Comparison of ENCODE assay signal across 1 cellular context in the genomic region with DNA sequence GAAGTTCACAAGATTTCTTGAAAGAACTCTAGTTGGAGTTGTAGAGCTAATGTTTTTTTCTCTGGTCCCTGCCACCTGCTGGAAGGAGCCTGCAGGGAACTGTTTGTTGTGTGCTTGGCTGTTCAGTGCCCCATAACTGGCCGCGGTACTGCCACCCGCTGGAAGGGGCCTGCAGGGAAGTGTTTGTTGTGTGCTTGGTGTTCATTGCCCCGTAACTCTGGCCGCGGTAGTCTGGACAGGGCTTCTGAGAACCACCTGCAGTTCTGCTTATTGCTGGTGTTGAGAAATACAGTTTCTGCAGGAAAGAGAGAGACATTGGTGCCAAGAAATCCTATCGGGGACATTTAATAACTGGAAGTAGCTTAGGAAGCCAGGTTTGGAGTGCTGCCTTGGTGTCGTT.
A peak's percentile ranks its signal among the peaks of the same experiment; 100 is the strongest.
TF ChIP-seq lines count a peak whose summit lies in the region.

No MANE protein-coding gene starts in this region.

TF ChIP-seq in HepG2, 621 proteins besides CTCF, POLR2A, EP300 and RAD21 (continued from another document and continues in another):
- TF ChIP-seq, protein P1, sequence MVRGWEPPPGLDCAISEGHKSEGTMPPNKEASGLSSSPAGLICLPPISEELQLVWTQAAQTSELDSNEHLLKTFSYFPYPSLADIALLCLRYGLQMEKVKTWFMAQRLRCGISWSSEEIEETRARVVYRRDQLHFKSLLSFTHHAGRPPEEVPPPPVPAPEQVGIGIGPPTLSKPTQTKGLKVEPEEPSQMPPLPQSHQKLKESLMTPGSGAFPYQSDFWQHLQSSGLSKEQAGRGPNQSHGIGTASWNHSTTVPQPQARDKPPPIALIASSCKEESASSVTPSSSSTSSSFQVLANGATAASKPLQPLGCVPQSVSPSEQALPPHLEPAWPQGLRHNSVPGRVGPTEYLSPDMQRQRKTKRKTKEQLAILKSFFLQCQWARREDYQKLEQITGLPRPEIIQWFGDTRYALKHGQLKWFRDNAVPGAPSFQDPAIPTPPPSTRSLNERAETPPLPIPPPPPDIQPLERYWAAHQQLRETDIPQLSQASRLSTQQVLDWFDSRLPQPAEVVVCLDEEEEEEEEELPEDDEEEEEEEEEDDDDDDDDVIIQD (CRISPR knock-in tag; IDR thresholded peaks at IDR 0.05; ENCODE audit: low read depth), result 0 out of 2 replicates have a peak, but pooled peaks have one; percentile 52
- TF ChIP-seq ZNF772 (CRISPR knock-in tag; IDR thresholded peaks at IDR 0.05) (0 out of 2 replicates have a peak, but pooled peaks have one; percentile 21), HOXA3 (CRISPR knock-in tag; IDR thresholded peaks at IDR 0.05) (no peak; the same call in 1 of the 2 replicates), FOXJ3 (CRISPR knock-in tag; IDR thresholded peaks at IDR 0.05; ENCODE audit: borderline replicate concordance) (peak; percentile 61; the same call in 1 of the 2 replicates), ATAD3A (CRISPR knock-in tag; IDR thresholded peaks at IDR 0.05) (no peak), ZBTB20 (CRISPR knock-in tag; IDR thresholded peaks at IDR 0.05; ENCODE audit: borderline replicate concordance, low read depth) (peak; percentile 67; the same call in 1 of the 2 replicates), CBX2 (IDR thresholded peaks at IDR 0.05; ENCODE audit: low read depth, low read length) (no peak), CBX2 (CRISPR knock-in tag; IDR thresholded peaks at IDR 0.05; ENCODE audit: low read depth) (no peak), KDM2A (CRISPR knock-in tag; IDR thresholded peaks at IDR 0.05; ENCODE audit: borderline replicate concordance, low read depth) (peak; percentile 56; the same call in 1 of the 2 replicates), GZF1 (CRISPR knock-in tag; IDR thresholded peaks at IDR 0.05) (0 out of 2 replicates have a peak, but pooled peaks have one; percentile 37), ONECUT2 (CRISPR knock-in tag; IDR thresholded peaks at IDR 0.05) (no peak), NFIB (CRISPR knock-in tag; IDR thresholded peaks at IDR 0.05; ENCODE audit: borderline replicate concordance) (no peak), CBX5 (CRISPR knock-in tag; IDR thresholded peaks at IDR 0.05; ENCODE audit: borderline replicate concordance) (no peak), ZMYM4 (CRISPR knock-in tag; IDR thresholded peaks at IDR 0.05) (peak; percentile 54; the same call in 1 of the 2 replicates), ZSCAN20 (CRISPR knock-in tag; IDR thresholded peaks at IDR 0.05; ENCODE audit: borderline replicate concordance) (no peak), HNRNPUL1 (IDR thresholded peaks at IDR 0.05; ENCODE audit: low read depth, low read length) (no peak), YY1 (IDR thresholded peaks at IDR 0.05; ENCODE audit: insufficient read depth, insufficient replicate concordance, low read depth, low read length) (peak; percentile 35), SATB2 (CRISPR knock-in tag; IDR thresholded peaks at IDR 0.05) (no peak), ZNF619 (CRISPR knock-in tag; IDR thresholded peaks at IDR 0.05) (no peak), ETV5 (CRISPR knock-in tag; IDR thresholded peaks at IDR 0.05; ENCODE audit: borderline replicate concordance) (0 out of 2 replicates have a peak, but pooled peaks have one; percentile 19), TGIF2 (CRISPR knock-in tag; IDR thresholded peaks at IDR 0.05) (no peak), SOX5 (CRISPR knock-in tag; IDR thresholded peaks at IDR 0.05; ENCODE audit: borderline replicate concordance) (0 out of 2 replicates have a peak, but pooled peaks have one; percentile 27), JARID2 (CRISPR knock-in tag; IDR thresholded peaks at IDR 0.05; ENCODE audit: insufficient replicate concordance) (no peak), YEATS2 (CRISPR knock-in tag; IDR thresholded peaks at IDR 0.05; ENCODE audit: borderline replicate concordance) (peak; percentile 25; the same call in 1 of the 2 replicates), ZNF501 (CRISPR knock-in tag; IDR thresholded peaks at IDR 0.05) (peak; percentile 71; the same call in 1 of the 2 replicates), TRIM24 (CRISPR knock-in tag; IDR thresholded peaks at IDR 0.05) (no peak), ZNF263 (CRISPR knock-in tag; IDR thresholded peaks at IDR 0.05) (0 out of 2 replicates have a peak, but pooled peaks have one; percentile 7)
- TF ChIP-seq, protein P2, sequence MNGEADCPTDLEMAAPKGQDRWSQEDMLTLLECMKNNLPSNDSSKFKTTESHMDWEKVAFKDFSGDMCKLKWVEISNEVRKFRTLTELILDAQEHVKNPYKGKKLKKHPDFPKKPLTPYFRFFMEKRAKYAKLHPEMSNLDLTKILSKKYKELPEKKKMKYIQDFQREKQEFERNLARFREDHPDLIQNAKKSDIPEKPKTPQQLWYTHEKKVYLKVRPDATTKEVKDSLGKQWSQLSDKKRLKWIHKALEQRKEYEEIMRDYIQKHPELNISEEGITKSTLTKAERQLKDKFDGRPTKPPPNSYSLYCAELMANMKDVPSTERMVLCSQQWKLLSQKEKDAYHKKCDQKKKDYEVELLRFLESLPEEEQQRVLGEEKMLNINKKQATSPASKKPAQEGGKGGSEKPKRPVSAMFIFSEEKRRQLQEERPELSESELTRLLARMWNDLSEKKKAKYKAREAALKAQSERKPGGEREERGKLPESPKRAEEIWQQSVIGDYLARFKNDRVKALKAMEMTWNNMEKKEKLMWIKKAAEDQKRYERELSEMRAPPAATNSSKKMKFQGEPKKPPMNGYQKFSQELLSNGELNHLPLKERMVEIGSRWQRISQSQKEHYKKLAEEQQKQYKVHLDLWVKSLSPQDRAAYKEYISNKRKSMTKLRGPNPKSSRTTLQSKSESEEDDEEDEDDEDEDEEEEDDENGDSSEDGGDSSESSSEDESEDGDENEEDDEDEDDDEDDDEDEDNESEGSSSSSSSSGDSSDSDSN (CRISPR knock-in tag; IDR thresholded peaks at IDR 0.05), result peak; percentile 49; the same call in 1 of the 2 replicates
- TF ChIP-seq, protein P3, sequence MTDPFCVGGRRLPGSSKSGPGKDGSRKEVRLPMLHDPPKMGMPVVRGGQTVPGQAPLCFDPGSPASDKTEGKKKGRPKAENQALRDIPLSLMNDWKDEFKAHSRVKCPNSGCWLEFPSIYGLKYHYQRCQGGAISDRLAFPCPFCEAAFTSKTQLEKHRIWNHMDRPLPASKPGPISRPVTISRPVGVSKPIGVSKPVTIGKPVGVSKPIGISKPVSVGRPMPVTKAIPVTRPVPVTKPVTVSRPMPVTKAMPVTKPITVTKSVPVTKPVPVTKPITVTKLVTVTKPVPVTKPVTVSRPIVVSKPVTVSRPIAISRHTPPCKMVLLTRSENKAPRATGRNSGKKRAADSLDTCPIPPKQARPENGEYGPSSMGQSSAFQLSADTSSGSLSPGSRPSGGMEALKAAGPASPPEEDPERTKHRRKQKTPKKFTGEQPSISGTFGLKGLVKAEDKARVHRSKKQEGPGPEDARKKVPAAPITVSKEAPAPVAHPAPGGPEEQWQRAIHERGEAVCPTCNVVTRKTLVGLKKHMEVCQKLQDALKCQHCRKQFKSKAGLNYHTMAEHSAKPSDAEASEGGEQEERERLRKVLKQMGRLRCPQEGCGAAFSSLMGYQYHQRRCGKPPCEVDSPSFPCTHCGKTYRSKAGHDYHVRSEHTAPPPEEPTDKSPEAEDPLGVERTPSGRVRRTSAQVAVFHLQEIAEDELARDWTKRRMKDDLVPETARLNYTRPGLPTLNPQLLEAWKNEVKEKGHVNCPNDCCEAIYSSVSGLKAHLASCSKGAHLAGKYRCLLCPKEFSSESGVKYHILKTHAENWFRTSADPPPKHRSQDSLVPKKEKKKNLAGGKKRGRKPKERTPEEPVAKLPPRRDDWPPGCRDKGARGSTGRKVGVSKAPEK (CRISPR knock-in tag; IDR thresholded peaks at IDR 0.05; ENCODE audit: borderline replicate concordance), result peak; percentile 86; the same call in 1 of the 2 replicates
- TF ChIP-seq, protein P4, sequence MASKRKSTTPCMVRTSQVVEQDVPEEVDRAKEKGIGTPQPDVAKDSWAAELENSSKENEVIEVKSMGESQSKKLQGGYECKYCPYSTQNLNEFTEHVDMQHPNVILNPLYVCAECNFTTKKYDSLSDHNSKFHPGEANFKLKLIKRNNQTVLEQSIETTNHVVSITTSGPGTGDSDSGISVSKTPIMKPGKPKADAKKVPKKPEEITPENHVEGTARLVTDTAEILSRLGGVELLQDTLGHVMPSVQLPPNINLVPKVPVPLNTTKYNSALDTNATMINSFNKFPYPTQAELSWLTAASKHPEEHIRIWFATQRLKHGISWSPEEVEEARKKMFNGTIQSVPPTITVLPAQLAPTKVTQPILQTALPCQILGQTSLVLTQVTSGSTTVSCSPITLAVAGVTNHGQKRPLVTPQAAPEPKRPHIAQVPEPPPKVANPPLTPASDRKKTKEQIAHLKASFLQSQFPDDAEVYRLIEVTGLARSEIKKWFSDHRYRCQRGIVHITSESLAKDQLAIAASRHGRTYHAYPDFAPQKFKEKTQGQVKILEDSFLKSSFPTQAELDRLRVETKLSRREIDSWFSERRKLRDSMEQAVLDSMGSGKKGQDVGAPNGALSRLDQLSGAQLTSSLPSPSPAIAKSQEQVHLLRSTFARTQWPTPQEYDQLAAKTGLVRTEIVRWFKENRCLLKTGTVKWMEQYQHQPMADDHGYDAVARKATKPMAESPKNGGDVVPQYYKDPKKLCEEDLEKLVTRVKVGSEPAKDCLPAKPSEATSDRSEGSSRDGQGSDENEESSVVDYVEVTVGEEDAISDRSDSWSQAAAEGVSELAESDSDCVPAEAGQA (IDR thresholded peaks at IDR 0.05; ENCODE audit: low read depth), result no peak
- TF ChIP-seq, protein P4 (CRISPR knock-in tag; IDR thresholded peaks at IDR 0.05; ENCODE audit: borderline replicate concordance), result no peak
- TF ChIP-seq, protein P5, sequence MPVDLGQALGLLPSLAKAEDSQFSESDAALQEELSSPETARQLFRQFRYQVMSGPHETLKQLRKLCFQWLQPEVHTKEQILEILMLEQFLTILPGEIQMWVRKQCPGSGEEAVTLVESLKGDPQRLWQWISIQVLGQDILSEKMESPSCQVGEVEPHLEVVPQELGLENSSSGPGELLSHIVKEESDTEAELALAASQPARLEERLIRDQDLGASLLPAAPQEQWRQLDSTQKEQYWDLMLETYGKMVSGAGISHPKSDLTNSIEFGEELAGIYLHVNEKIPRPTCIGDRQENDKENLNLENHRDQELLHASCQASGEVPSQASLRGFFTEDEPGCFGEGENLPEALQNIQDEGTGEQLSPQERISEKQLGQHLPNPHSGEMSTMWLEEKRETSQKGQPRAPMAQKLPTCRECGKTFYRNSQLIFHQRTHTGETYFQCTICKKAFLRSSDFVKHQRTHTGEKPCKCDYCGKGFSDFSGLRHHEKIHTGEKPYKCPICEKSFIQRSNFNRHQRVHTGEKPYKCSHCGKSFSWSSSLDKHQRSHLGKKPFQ (CRISPR knock-in tag; IDR thresholded peaks at IDR 0.05; ENCODE audit: insufficient replicate concordance), result no peak
- TF ChIP-seq, protein P6, sequence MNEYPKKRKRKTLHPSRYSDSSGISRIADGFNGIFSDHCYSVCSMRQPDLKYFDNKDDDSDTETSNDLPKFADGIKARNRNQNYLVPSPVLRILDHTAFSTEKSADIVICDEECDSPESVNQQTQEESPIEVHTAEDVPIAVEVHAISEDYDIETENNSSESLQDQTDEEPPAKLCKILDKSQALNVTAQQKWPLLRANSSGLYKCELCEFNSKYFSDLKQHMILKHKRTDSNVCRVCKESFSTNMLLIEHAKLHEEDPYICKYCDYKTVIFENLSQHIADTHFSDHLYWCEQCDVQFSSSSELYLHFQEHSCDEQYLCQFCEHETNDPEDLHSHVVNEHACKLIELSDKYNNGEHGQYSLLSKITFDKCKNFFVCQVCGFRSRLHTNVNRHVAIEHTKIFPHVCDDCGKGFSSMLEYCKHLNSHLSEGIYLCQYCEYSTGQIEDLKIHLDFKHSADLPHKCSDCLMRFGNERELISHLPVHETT (CRISPR knock-in tag; conservative IDR thresholded peaks at IDR 0.05), result no peak
- TF ChIP-seq, protein P7, sequence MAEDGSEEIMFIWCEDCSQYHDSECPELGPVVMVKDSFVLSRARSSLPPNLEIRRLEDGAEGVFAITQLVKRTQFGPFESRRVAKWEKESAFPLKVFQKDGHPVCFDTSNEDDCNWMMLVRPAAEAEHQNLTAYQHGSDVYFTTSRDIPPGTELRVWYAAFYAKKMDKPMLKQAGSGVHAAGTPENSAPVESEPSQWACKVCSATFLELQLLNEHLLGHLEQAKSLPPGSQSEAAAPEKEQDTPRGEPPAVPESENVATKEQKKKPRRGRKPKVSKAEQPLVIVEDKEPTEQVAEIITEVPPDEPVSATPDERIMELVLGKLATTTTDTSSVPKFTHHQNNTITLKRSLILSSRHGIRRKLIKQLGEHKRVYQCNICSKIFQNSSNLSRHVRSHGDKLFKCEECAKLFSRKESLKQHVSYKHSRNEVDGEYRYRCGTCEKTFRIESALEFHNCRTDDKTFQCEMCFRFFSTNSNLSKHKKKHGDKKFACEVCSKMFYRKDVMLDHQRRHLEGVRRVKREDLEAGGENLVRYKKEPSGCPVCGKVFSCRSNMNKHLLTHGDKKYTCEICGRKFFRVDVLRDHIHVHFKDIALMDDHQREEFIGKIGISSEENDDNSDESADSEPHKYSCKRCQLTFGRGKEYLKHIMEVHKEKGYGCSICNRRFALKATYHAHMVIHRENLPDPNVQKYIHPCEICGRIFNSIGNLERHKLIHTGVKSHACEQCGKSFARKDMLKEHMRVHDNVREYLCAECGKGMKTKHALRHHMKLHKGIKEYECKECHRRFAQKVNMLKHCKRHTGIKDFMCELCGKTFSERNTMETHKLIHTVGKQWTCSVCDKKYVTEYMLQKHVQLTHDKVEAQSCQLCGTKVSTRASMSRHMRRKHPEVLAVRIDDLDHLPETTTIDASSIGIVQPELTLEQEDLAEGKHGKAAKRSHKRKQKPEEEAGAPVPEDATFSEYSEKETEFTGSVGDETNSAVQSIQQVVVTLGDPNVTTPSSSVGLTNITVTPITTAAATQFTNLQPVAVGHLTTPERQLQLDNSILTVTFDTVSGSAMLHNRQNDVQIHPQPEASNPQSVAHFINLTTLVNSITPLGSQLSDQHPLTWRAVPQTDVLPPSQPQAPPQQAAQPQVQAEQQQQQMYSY (CRISPR knock-in tag; IDR thresholded peaks at IDR 0.05), result no peak
